Comparison of ENCODE assay signal across 28 cellular contexts in genomic region chr7:21076579-21076978, GRCh38.
DNase-seq lines count a peak whose midpoint lies in the region; ATAC-seq and TF ChIP-seq lines count a peak whose summit lies in the region.
"Had no signal": no experiment of that assay in that cellular context is flagged by ENCODE, and none has a peak within 500 bp of the region (broad histone marks: within the 10 kb centered on the region; RNA-seq: fewer than 3 reads in every experiment).

No MANE protein-coding gene starts in this region.

- H3K27me3 Mint-ChIP-seq in type B pancreatic cell, result peaks cover 50% of the 10 kb centered on the region
- H3K27me3 Mint-ChIP-seq: activated naive CD8-positive, alpha-beta T cell treated with anti-CD3 and anti-CD28 coated beads, Interleukin-2, amount 10 ng/mL, durations not matched to agents 7 days and 5 days; stimulated activated naive CD8-positive, alpha-beta T cell treated with anti-CD3 and anti-CD28 coated beads, Interleukin-15, Interleukin-2, amounts not matched to agents 100 ng/mL and 50 ng/mL, for 24 hours had no signal

- ATAC-seq in GM21723 (IDR thresholded peaks at IDR 0.05; ENCODE audit: unreplicated experiment) (no peak), HG02623 (IDR thresholded peaks at IDR 0.05; ENCODE audit: unreplicated experiment) (no peak)
- ATAC-seq: naive thymus-derived CD4-positive, alpha-beta T cell; right cardiac atrium had no signal

- peaks cover 11% of the 10 kb centered on the region for H3K4me1 Mint-ChIP-seq in type B pancreatic cell (ENCODE audit: unreplicated experiment)
- H3K4me1 Mint-ChIP-seq: activated naive CD8-positive, alpha-beta T cell treated with anti-CD3 and anti-CD28 coated beads, Interleukin-2, amount 10 ng/mL, durations not matched to agents 7 days and 5 days; CD8-positive, alpha-beta memory T cell; memory B cell; naive thymus-derived CD4-positive, alpha-beta T cell had no signal

- H3K4me3 Mint-ChIP-seq in type B pancreatic cell, result peak overlapping the region; percentile 50
- H3K4me3 Mint-ChIP-seq: activated naive CD8-positive, alpha-beta T cell treated with anti-CD3 and anti-CD28 coated beads, Interleukin-2, amount 10 ng/mL, durations not matched to agents 7 days and 5 days; CD8-positive, alpha-beta memory T cell; memory B cell; naive thymus-derived CD4-positive, alpha-beta T cell; stimulated activated naive CD8-positive, alpha-beta T cell treated with anti-CD3 and anti-CD28 coated beads, Interleukin-15, Interleukin-2, amounts not matched to agents 100 ng/mL and 50 ng/mL, for 24 hours had no signal

- H3K36me3 Mint-ChIP-seq in type B pancreatic cell, result no peaks in the 10 kb centered on the region
- H3K36me3 Mint-ChIP-seq: activated naive CD8-positive, alpha-beta T cell treated with anti-CD3 and anti-CD28 coated beads, Interleukin-2, amount 10 ng/mL, durations not matched to agents 7 days and 5 days; CD8-positive, alpha-beta memory T cell; memory B cell; naive thymus-derived CD4-positive, alpha-beta T cell had no signal

- TF ChIP-seq CTCF in epithelial cell of esophagus (IDR thresholded peaks at IDR 0.05; ENCODE audit: insufficient read depth, low read depth, low read length, missing control alignments) (no peak), type B pancreatic cell (conservative IDR thresholded peaks at IDR 0.05) (no peak)

- no peaks in the 10 kb centered on the region for H3K9me3 Mint-ChIP-seq in type B pancreatic cell
- H3K9me3 Mint-ChIP-seq: activated naive CD8-positive, alpha-beta T cell treated with anti-CD3 and anti-CD28 coated beads, Interleukin-2, amount 10 ng/mL, durations not matched to agents 7 days and 5 days; activated T-helper 2 cell treated with anti-CD3 and anti-CD28 coated beads, Interferon-gamma antibody, Interleukin-2, Interleukin-4, amounts not matched to agents 10 μg/mL and 5 μg/mL and 100 μg/mL, durations not matched to agents 14 hours and 24 hours and 36 hours; CD8-positive, alpha-beta memory T cell; memory B cell; stimulated activated naive CD8-positive, alpha-beta T cell treated with anti-CD3 and anti-CD28 coated beads, Interleukin-15, Interleukin-2, amounts not matched to agents 100 ng/mL and 50 ng/mL, for 24 hours had no signal

- H3K27ac Mint-ChIP-seq in type B pancreatic cell, result no peak overlapping the region
- H3K27ac Mint-ChIP-seq: activated naive CD8-positive, alpha-beta T cell treated with anti-CD3 and anti-CD28 coated beads, Interleukin-2, amount 10 ng/mL, durations not matched to agents 7 days and 5 days; activated T-helper 2 cell treated with anti-CD3 and anti-CD28 coated beads, Interferon-gamma antibody, Interleukin-2, Interleukin-4, amounts not matched to agents 10 μg/mL and 5 μg/mL and 100 μg/mL, durations not matched to agents 14 hours and 24 hours and 36 hours; CD8-positive, alpha-beta memory T cell; memory B cell; naive thymus-derived CD4-positive, alpha-beta T cell; stimulated activated naive CD8-positive, alpha-beta T cell treated with anti-CD3 and anti-CD28 coated beads, Interleukin-15, Interleukin-2, amounts not matched to agents 100 ng/mL and 50 ng/mL, for 24 hours had no signal

- DNase-seq in NCI-H2029 (lab: John Stamatoyannopoulos, UW), result peak; percentile 10
- no peak for DNase-seq in NCI-H2029 treated with DMSO at 0.1 percent for 48 hours (lab: John Stamatoyannopoulos, UW)
- DNase-seq in NCI-H510A treated with DMSO at 0.1 percent for 48 hours (lab: John Stamatoyannopoulos, UW), result peak; percentile 64
- peak; percentile 78 for DNase-seq in epithelial cell of esophagus (ENCODE audit: low read depth)
- DNase-seq in type B pancreatic cell (ENCODE audit: extremely low spot score, unreplicated experiment), result no peak
- DNase-seq in activated T-cell treated with anti-CD3 and anti-CD28 coated beads, Interleukin-2, amount 50 U/mL, for 48 hours, result no peak
- DNase-seq: activated CD4-positive, alpha-beta T cell treated with anti-CD3 and anti-CD28 coated beads, Interleukin-2, amount 50 U/mL, for 1 hour; activated naive CD8-positive, alpha-beta T cell treated with anti-CD3 and anti-CD28 coated beads, Interleukin-2, amount 10 ng/mL, durations not matched to agents 7 days and 5 days; AML-193; CD8-positive, alpha-beta memory T cell; effector CD8-positive, alpha-beta T cell; foreskin melanocyte; hypothalamus; kidney; naive thymus-derived CD4-positive, alpha-beta T cell; NCI-H446; ovary; right cardiac atrium; stimulated activated CD4-positive, alpha-beta T cell treated with anti-CD3 and anti-CD28 coated beads, Interleukin-12 subunit alpha, Interleukin-12 subunit beta, amount 100 ng/mL, for 4 hours; stimulated activated CD4-positive, alpha-beta T cell treated with anti-CD3 and anti-CD28 coated beads, Interleukin-4, amount 100 ng/mL, for 4 hours; thyroid gland; WERI-Rb-1 had no signal

- H3K4me3 ChIP-seq in epithelial cell of esophagus (ENCODE audit: low read length), result no peak overlapping the region
- H3K4me3 ChIP-seq: ovary, SK-N-MC, thyroid gland had no signal

Comparison
In these comparisons a context has a peak if more than half of its experiments do, and no peak if none do; other contexts are left out.
1. DNase-seq: peak in NCI-H2029 (single experiment), NCI-H510A treated with DMSO at 0.1 percent for 48 hours (single experiment) and epithelial cell of esophagus (single experiment); none in NCI-H2029 treated with DMSO at 0.1 percent for 48 hours (single experiment), type B pancreatic cell (single experiment) and activated T-cell treated with anti-CD3 and anti-CD28 coated beads, Interleukin-2, amount 50 U/mL, for 48 hours (0 of 2).